ENCODE assay signal across 9 cellular contexts in genomic region chrX:40570346-40571093, GRCh38.
DNase-seq lines count a peak whose midpoint lies in the region; ATAC-seq and TF ChIP-seq lines count a peak whose summit lies in the region.
"Had no signal": no experiment of that assay in that cellular context is flagged by ENCODE, and none has a peak within 500 bp of the region (broad histone marks: within the 10 kb centered on the region; RNA-seq: fewer than 3 reads in every experiment).

No MANE protein-coding gene starts in this region.

- peaks cover 17% of the 10 kb centered on the region for H3K4me1 Mint-ChIP-seq in activated T-cell treated with anti-CD3 and anti-CD28 coated beads, Interleukin-2, amount 50 U/mL, for 24 hours (ENCODE audit: low read depth)
- peaks cover 18% of the 10 kb centered on the region for H3K4me1 Mint-ChIP-seq in activated naive CD4-positive, alpha-beta T cell treated with anti-CD3 and anti-CD28 coated beads, Interleukin-2, amount 50 U/mL, for 24 hours
- peaks cover 18 to 19% of the 10 kb centered on the region in 2 donors for H3K4me1 Mint-ChIP-seq in stimulated activated naive B cell treated with anti-CD40 and anti-IgM and Interleukin-4, amounts not matched to agents 10 μg/mL and 1 μg/mL and 100 μg/mL, for 72 hours

- peak overlapping the region; percentile 53 for H3K27ac ChIP-seq in HL-60 (replicated peaks)

- peak overlapping the region; percentile 12 for H3K4me3 ChIP-seq in HL-60 (replicated peaks; ENCODE audit: insufficient read depth, low read length)

- peak overlapping the region; percentile 58 for H3K4me3 Mint-ChIP-seq in activated T-cell treated with anti-CD3 and anti-CD28 coated beads, Interleukin-2, amount 50 U/mL, for 24 hours
- H3K4me3 Mint-ChIP-seq in activated naive CD4-positive, alpha-beta T cell treated with anti-CD3 and anti-CD28 coated beads, Interleukin-2, amount 50 U/mL, for 24 hours = peak overlapping the region; percentile 86
- peak overlapping the region; percentile 19 to 76 for H3K4me3 Mint-ChIP-seq in stimulated activated naive B cell treated with anti-CD40 and anti-IgM and Interleukin-4, amounts not matched to agents 10 μg/mL and 1 μg/mL and 100 μg/mL, for 72 hours

- ATAC-seq in stimulated activated naive B cell treated with anti-CD40 and anti-IgM and Interleukin-4, amounts not matched to agents 10 μg/mL and 1 μg/mL and 100 μg/mL, for 72 hours (replicated peaks) = peak; percentile 91 to 92
- ATAC-seq in HG03378 (IDR thresholded peaks at IDR 0.05; ENCODE audit: unreplicated experiment) (no peak), GM21515 (IDR thresholded peaks at IDR 0.05; ENCODE audit: unreplicated experiment) (no peak)
- ATAC-seq: HCT116 had no signal

- H3K27ac Mint-ChIP-seq in activated T-cell treated with anti-CD3 and anti-CD28 coated beads, Interleukin-2, amount 50 U/mL, for 24 hours = peak overlapping the region; percentile 88
- H3K27ac Mint-ChIP-seq in activated naive CD4-positive, alpha-beta T cell treated with anti-CD3 and anti-CD28 coated beads, Interleukin-2, amount 50 U/mL, for 24 hours = peak overlapping the region; percentile 97
- H3K27ac Mint-ChIP-seq in stimulated activated naive B cell treated with anti-CD40 and anti-IgM and Interleukin-4, amounts not matched to agents 10 μg/mL and 1 μg/mL and 100 μg/mL, for 72 hours = peak overlapping the region; percentile 86

- peaks cover 63% of the 10 kb centered on the region for H3K27me3 Mint-ChIP-seq in activated T-cell treated with anti-CD3 and anti-CD28 coated beads, Interleukin-2, amount 50 U/mL, for 24 hours
- no peaks in the 10 kb centered on the region for H3K27me3 Mint-ChIP-seq in activated naive CD4-positive, alpha-beta T cell treated with anti-CD3 and anti-CD28 coated beads, Interleukin-2, amount 50 U/mL, for 24 hours
- H3K27me3 Mint-ChIP-seq in stimulated activated naive B cell treated with anti-CD40 and anti-IgM and Interleukin-4, amounts not matched to agents 10 μg/mL and 1 μg/mL and 100 μg/mL, for 72 hours = peaks cover 0 to 11% of the 10 kb centered on the region in 2 donors

- no peaks in the 10 kb centered on the region for H3K9me3 Mint-ChIP-seq in activated T-cell treated with anti-CD3 and anti-CD28 coated beads, Interleukin-2, amount 50 U/mL, for 24 hours
- no peaks in the 10 kb centered on the region for H3K9me3 Mint-ChIP-seq in activated naive CD4-positive, alpha-beta T cell treated with anti-CD3 and anti-CD28 coated beads, Interleukin-2, amount 50 U/mL, for 24 hours
- no peaks in the 10 kb centered on the region for H3K9me3 Mint-ChIP-seq in stimulated activated naive B cell treated with anti-CD40 and anti-IgM and Interleukin-4, amounts not matched to agents 10 μg/mL and 1 μg/mL and 100 μg/mL, for 72 hours

- H3K27me3 ChIP-seq in HL-60 (ENCODE audit: insufficient read depth, poor library complexity, severe bottlenecking) = no peaks in the 10 kb centered on the region

- DNase-seq in activated T-cell treated with anti-CD3 and anti-CD28 coated beads, Interleukin-2, amount 50 U/mL, for 24 hours = peak; percentile 37
- DNase-seq in activated T-cell treated with anti-CD3 and anti-CD28 coated beads for 4 hours (no peak), HL-60 (ENCODE audit: low read depth in 1 of 2, low spot score in 1 of 2) (peak in 1 of 2 experiments; percentile 60), NCI-H345 (lab: John Stamatoyannopoulos, UW) (no peak)
- peak; percentile 56 for DNase-seq in stimulated activated naive B cell treated with anti-CD40 and anti-IgM and Interleukin-4, amounts not matched to agents 10 μg/mL and 1 μg/mL and 100 μg/mL, for 72 hours

- H3K36me3 Mint-ChIP-seq in activated T-cell treated with anti-CD3 and anti-CD28 coated beads, Interleukin-2, amount 50 U/mL, for 24 hours (ENCODE audit: low read depth) = no peaks in the 10 kb centered on the region
- H3K36me3 Mint-ChIP-seq in activated naive CD4-positive, alpha-beta T cell treated with anti-CD3 and anti-CD28 coated beads, Interleukin-2, amount 50 U/mL, for 24 hours = no peaks in the 10 kb centered on the region
- H3K36me3 Mint-ChIP-seq in stimulated activated naive B cell treated with anti-CD40 and anti-IgM and Interleukin-4, amounts not matched to agents 10 μg/mL and 1 μg/mL and 100 μg/mL, for 72 hours = no peaks in the 10 kb centered on the region

- no peak for TF ChIP-seq CTCF in HL-60 (IDR thresholded peaks at IDR 0.05; ENCODE audit: insufficient read depth, low read length)

Comparison
In these comparisons a context has a peak if more than half of its experiments do, and no peak if none do; other contexts are left out.
1. DNase-seq: peak in activated T-cell treated with anti-CD3 and anti-CD28 coated beads, Interleukin-2, amount 50 U/mL, for 24 hours (single experiment) and stimulated activated naive B cell treated with anti-CD40 and anti-IgM and Interleukin-4, amounts not matched to agents 10 μg/mL and 1 μg/mL and 100 μg/mL, for 72 hours (single experiment); none in activated T-cell treated with anti-CD3 and anti-CD28 coated beads for 4 hours (single experiment) and NCI-H345 (single experiment).
2. ATAC-seq: peak in stimulated activated naive B cell treated with anti-CD40 and anti-IgM and Interleukin-4, amounts not matched to agents 10 μg/mL and 1 μg/mL and 100 μg/mL, for 72 hours (2 of 2); none in HG03378 (single experiment) and GM21515 (single experiment).
3. Peak in every context shown above with its lines, with median percentiles within 50 percentile points of each other: H3K27ac Mint-ChIP-seq and H3K4me3 Mint-ChIP-seq.